ENCODE assay signal across 25 cellular contexts in the genomic region with DNA sequence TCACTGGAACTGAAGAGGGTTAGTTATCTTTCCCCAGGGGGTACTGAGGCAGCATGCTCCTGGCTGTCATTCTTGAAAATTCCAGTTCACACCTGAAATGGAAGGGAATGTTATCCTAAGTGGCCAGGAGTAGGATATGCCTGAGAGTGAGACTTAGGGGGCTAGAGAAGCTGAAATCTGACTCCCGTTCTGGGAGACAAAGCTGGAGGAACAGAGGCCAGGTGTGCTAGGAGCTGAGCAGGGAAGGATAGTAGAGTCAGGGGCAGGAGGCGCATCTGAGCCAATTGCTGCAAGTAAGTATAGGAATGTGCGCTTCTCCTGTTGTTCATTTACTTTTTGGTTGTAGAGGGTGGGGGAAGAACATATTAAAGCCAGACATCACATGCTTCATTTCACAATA.
"Had no signal": no experiment of that assay in that cellular context is flagged by ENCODE, and none has a peak within 500 bp of the region (broad histone marks: within the 10 kb centered on the region; RNA-seq: fewer than 3 reads in every experiment).

No MANE protein-coding gene starts in this region.

- H3K36me3 ChIP-seq: esophagus squamous epithelium, gastrocnemius medialis, lower lobe of right lung, neural progenitor cell, right lobe of liver, stomach, thyroid gland, vagina had no signal

- H3K27me3 Mint-ChIP-seq: naive B cell; natural killer cell treated with Interleukin-12 subunit alpha and Interleukin-12 subunit beta and Interleukin-15 and Interleukin-18, amount 100 ng/mL, for 72 hours; progenitor cell of endocrine pancreas had no signal

- H3K9me3 ChIP-seq: esophagus squamous epithelium, gastrocnemius medialis, lower lobe of right lung, mucosa of descending colon, right lobe of liver, stomach, thyroid gland, vagina had no signal

- H3K4me3 Mint-ChIP-seq: naive B cell; natural killer cell treated with Interleukin-12 subunit alpha and Interleukin-12 subunit beta and Interleukin-15 and Interleukin-18, amount 100 ng/mL, for 72 hours; neural progenitor cell; stimulated activated effector memory CD8-positive, alpha-beta T cell treated with anti-CD3 and anti-CD28 coated beads, Interleukin-12 subunit alpha, Interleukin-12 subunit beta, amount 100 ng/mL, for 72 hours had no signal

- H3K27ac ChIP-seq: coronary artery, esophagus squamous epithelium, gastrocnemius medialis, lower lobe of right lung, neural progenitor cell, parathyroid adenoma, right lobe of liver, stomach, vagina had no signal

- H3K27ac Mint-ChIP-seq: naive B cell; natural killer cell treated with Interleukin-12 subunit alpha and Interleukin-12 subunit beta and Interleukin-15 and Interleukin-18, amount 100 ng/mL, for 72 hours; neural progenitor cell; progenitor cell of endocrine pancreas; stimulated activated effector memory CD8-positive, alpha-beta T cell treated with anti-CD3 and anti-CD28 coated beads, Interleukin-12 subunit alpha, Interleukin-12 subunit beta, amount 100 ng/mL, for 72 hours had no signal

- H3K4me3 ChIP-seq: coronary artery, esophagus squamous epithelium, gastrocnemius medialis, lower lobe of right lung, mucosa of descending colon, neural progenitor cell, right lobe of liver, smooth muscle cell, stomach, thyroid gland, vagina had no signal

- H3K36me3 Mint-ChIP-seq: naive B cell; natural killer cell treated with Interleukin-12 subunit alpha and Interleukin-12 subunit beta and Interleukin-15 and Interleukin-18, amount 100 ng/mL, for 72 hours; neural progenitor cell; stimulated activated effector memory CD8-positive, alpha-beta T cell treated with anti-CD3 and anti-CD28 coated beads, Interleukin-12 subunit alpha, Interleukin-12 subunit beta, amount 100 ng/mL, for 72 hours had no signal

- H3K4me1 Mint-ChIP-seq: naive B cell; neural progenitor cell; stimulated activated effector memory CD8-positive, alpha-beta T cell treated with anti-CD3 and anti-CD28 coated beads, Interleukin-12 subunit alpha, Interleukin-12 subunit beta, amount 100 ng/mL, for 72 hours had no signal

- DNase-seq: dermis blood vessel endothelial cell; effector memory CD4-positive, alpha-beta T cell; esophagus squamous epithelium; gastrocnemius medialis; head of caudate nucleus; left ventricle myocardium superior; lower lobe of right lung; mucosa of descending colon; naive B cell; right lobe of liver; stimulated activated CD4-positive, alpha-beta T cell treated with anti-CD3 and anti-CD28 coated beads, Interleukin-12 subunit alpha, Interleukin-12 subunit beta, amount 100 ng/mL, for 4 hours; stimulated activated CD4-positive, alpha-beta T cell treated with anti-CD3 and anti-CD28 coated beads, Interleukin-1b, Interleukin-23, amount 100 ng/mL, for 48 hours; stimulated activated CD4-positive, alpha-beta T cell treated with anti-CD3 and anti-CD28 coated beads, Interleukin-4, amount 100 ng/mL, for 1 hour; stimulated activated naive CD4-positive, alpha-beta T cell treated with Interleukin-2 at 50 U/mL for 16 hours; stomach; thyroid gland; trophoblast cell had no signal

- H3K4me1 ChIP-seq: esophagus squamous epithelium, lower lobe of right lung, neural progenitor cell, right lobe of liver, stomach, vagina had no signal

- ATAC-seq: gastrocnemius medialis; left ventricle myocardium superior; lower lobe of right lung; mucosa of descending colon; right lobe of liver; stimulated activated effector memory CD8-positive, alpha-beta T cell treated with anti-CD3 and anti-CD28 coated beads, Interleukin-12 subunit alpha, Interleukin-12 subunit beta, amount 100 ng/mL, for 72 hours had no signal

- H3K27me3 ChIP-seq: esophagus squamous epithelium, gastrocnemius medialis, neural progenitor cell, right lobe of liver, stomach, thyroid gland, vagina had no signal
